Comparison of ENCODE assay signal across 8 cellular contexts in genomic region chr2:15636972-15637785, GRCh38. TPM values are rescaled to one million over a fixed set of nuclear protein-coding genes. Genes with fewer than 3 reads are reported as not detected.
DNase-seq lines count a peak whose midpoint lies in the region; ATAC-seq and TF ChIP-seq lines count a peak whose summit lies in the region.

No MANE protein-coding gene starts in this region.

- no peak overlapping the region for H3K4me3 Mint-ChIP-seq in activated CD8-positive, alpha-beta T cell treated with anti-CD3 and anti-CD28 coated beads, Interleukin-2, amount 10 ng/mL, durations not matched to agents 7 days and 5 days
- H3K4me3 Mint-ChIP-seq in naive thymus-derived CD4-positive, alpha-beta T cell, result no peak overlapping the region

- H3K27me3 Mint-ChIP-seq in activated CD8-positive, alpha-beta T cell treated with anti-CD3 and anti-CD28 coated beads, Interleukin-2, amount 10 ng/mL, durations not matched to agents 7 days and 5 days (ENCODE audit: low read depth), result no peaks in the 10 kb centered on the region
- H3K27me3 Mint-ChIP-seq in naive thymus-derived CD4-positive, alpha-beta T cell, result no peaks in the 10 kb centered on the region

- intact Hi-C loops in naive thymus-derived CD4-positive, alpha-beta T cell (cut with micrococcal nuclease), result loop anchor here (1.0 to 10.0 kb wide), 6 partner anchors 298 to 1120 kb away; no protein-coding TSS in a partner anchor

- POLR2A ChIA-PET in activated CD8-positive, alpha-beta T cell treated with anti-CD3 and anti-CD28 coated beads, Interleukin-2, amount 10 ng/mL, durations not matched to agents 7 days and 5 days (lab: Charles Lee), result no interaction called here
- POLR2A ChIA-PET in naive thymus-derived CD4-positive, alpha-beta T cell (lab: Charles Lee), result no interaction called here

- no peaks in the 10 kb centered on the region for H3K9me3 ChIP-seq in naive thymus-derived CD4-positive, alpha-beta T cell (ENCODE audit: control insufficient read depth in 2 of 3, low read length in 3 of 3)

- ATAC-seq in GM18907 (IDR thresholded peaks at IDR 0.05; ENCODE audit: unreplicated experiment) (peak; percentile 88), HG03097 (IDR thresholded peaks at IDR 0.05; ENCODE audit: low FRiP score, unreplicated experiment) (peak; percentile 77)
- ATAC-seq in activated CD8-positive, alpha-beta T cell treated with anti-CD3 and anti-CD28 coated beads, Interleukin-2, amount 10 ng/mL, durations not matched to agents 7 days and 5 days, result peak; percentile 78
- peak; percentile 87 for ATAC-seq in naive thymus-derived CD4-positive, alpha-beta T cell

- H3K4me1 ChIP-seq in naive thymus-derived CD4-positive, alpha-beta T cell (ENCODE audit: control insufficient read depth in 2 of 2, insufficient read depth in 2 of 2, low read length in 2 of 2), result no peaks in the 10 kb centered on the region

- no peak overlapping the region for H3K27ac Mint-ChIP-seq in activated CD8-positive, alpha-beta T cell treated with anti-CD3 and anti-CD28 coated beads, Interleukin-2, amount 10 ng/mL, durations not matched to agents 7 days and 5 days
- H3K27ac Mint-ChIP-seq in naive thymus-derived CD4-positive, alpha-beta T cell, result peak overlapping the region in 7 of 9 donors; percentile 15 to 88 (median 56)

- H3K36me3 Mint-ChIP-seq in activated CD8-positive, alpha-beta T cell treated with anti-CD3 and anti-CD28 coated beads, Interleukin-2, amount 10 ng/mL, durations not matched to agents 7 days and 5 days (ENCODE audit: low read depth), result peaks cover 51% of the 10 kb centered on the region
- peaks cover 8 to 37% (median 23%) of the 10 kb centered on the region in 5 donors for H3K36me3 Mint-ChIP-seq in naive thymus-derived CD4-positive, alpha-beta T cell

- H3K36me3 ChIP-seq in naive thymus-derived CD4-positive, alpha-beta T cell (ENCODE audit: control insufficient read depth in 2 of 3, insufficient read depth in 3 of 3, low read length in 3 of 3), result peaks cover 0 to 39% (median 0%) of the 10 kb centered on the region in 3 experiments

- peaks cover 4% of the 10 kb centered on the region for H3K4me1 Mint-ChIP-seq in activated CD8-positive, alpha-beta T cell treated with anti-CD3 and anti-CD28 coated beads, Interleukin-2, amount 10 ng/mL, durations not matched to agents 7 days and 5 days (ENCODE audit: low read depth)
- H3K4me1 Mint-ChIP-seq in naive thymus-derived CD4-positive, alpha-beta T cell, result peaks cover 0 to 7% (median 4%) of the 10 kb centered on the region in 7 donors

- CTCF ChIA-PET in activated CD8-positive, alpha-beta T cell treated with anti-CD3 and anti-CD28 coated beads, Interleukin-2, amount 10 ng/mL, durations not matched to agents 7 days and 5 days (lab: Charles Lee), result interaction anchor here (1.4 kb wide), 1 partner anchor 971 kb away, joined by 3 read pairs; no protein-coding TSS in a partner anchor
- CTCF ChIA-PET in naive thymus-derived CD4-positive, alpha-beta T cell (lab: Charles Lee), result interaction anchor here (0.6 to 1.8 kb wide), 3 partner anchors 61 to 972 kb away, joined by 3 to 13 read pairs (median 4); no protein-coding TSS in a partner anchor

- H3K27ac ChIP-seq in naive thymus-derived CD4-positive, alpha-beta T cell (ENCODE audit: low read depth, low read length), result no peak overlapping the region

- H3K27me3 ChIP-seq in naive thymus-derived CD4-positive, alpha-beta T cell (ENCODE audit: control insufficient read depth in 2 of 2, insufficient read depth in 2 of 2, low read length in 2 of 2), result no peaks in the 10 kb centered on the region

- DNase-seq in CD1c-positive myeloid dendritic cell (ENCODE audit: extremely low spot score) (peak; percentile 51), NCI-H345 (lab: John Stamatoyannopoulos, UW) (peak; percentile 57), epithelial cell of proximal tubule (ENCODE audit: low read depth) (no peak)
- DNase-seq in activated CD8-positive, alpha-beta T cell treated with anti-CD3 and anti-CD28 coated beads, Interleukin-2, amount 10 ng/mL, durations not matched to agents 7 days and 5 days, result peak; percentile 66
- peak; percentile 26 to 53 (median 46) for DNase-seq in naive thymus-derived CD4-positive, alpha-beta T cell
- peak; percentile 21 for DNase-seq in stimulated activated naive CD4-positive, alpha-beta T cell treated with Interleukin-2 at 50 U/mL for 16 hours (lab: John Stamatoyannopoulos, UW)

- peaks cover 6% of the 10 kb centered on the region for H3K9me3 Mint-ChIP-seq in activated CD8-positive, alpha-beta T cell treated with anti-CD3 and anti-CD28 coated beads, Interleukin-2, amount 10 ng/mL, durations not matched to agents 7 days and 5 days (ENCODE audit: insufficient read depth)
- H3K9me3 Mint-ChIP-seq in naive thymus-derived CD4-positive, alpha-beta T cell, result peaks cover 0 to 10% (median 4%) of the 10 kb centered on the region in 11 donors

- H3K4me3 ChIP-seq in epithelial cell of proximal tubule (ENCODE audit: low read depth, low read length), result no peak overlapping the region
- no peak overlapping the region for H3K4me3 ChIP-seq in naive thymus-derived CD4-positive, alpha-beta T cell (ENCODE audit: low read length)

- peak; percentile 98 for TF ChIP-seq CTCF in epithelial cell of proximal tubule (conservative IDR thresholded peaks at IDR 0.05; ENCODE audit: low read depth, low read length)

RNA-seq across cellular contexts. Expression of gene DDX1, which starts 45.5 kb away (rescaled TPM):
- 10 to 100 TPM; 70.2 to 72.1 TPM for total RNA-seq in activated CD8-positive, alpha-beta T cell treated with anti-CD3 and anti-CD28 coated beads, Interleukin-2, amount 10 ng/mL, durations not matched to agents 7 days and 5 days
- total RNA-seq in epithelial cell of proximal tubule, result 70.2 and 77.0 TPM in 2 replicates
- total RNA-seq in naive thymus-derived CD4-positive, alpha-beta T cell, result 10 to 100 TPM; 30.2 to 73.8 (median 55.3) TPM
- 10 to 100 TPM; 63.1 to 75.7 TPM for polyA plus RNA-seq in naive thymus-derived CD4-positive, alpha-beta T cell
